21 cellular contexts compared by ENCODE assay signal in genomic region chr15:25678498-25678865, GRCh38.
"Had no signal": no experiment of that assay in that cellular context is flagged by ENCODE, and none has a peak within 500 bp of the region (broad histone marks: within the 10 kb centered on the region; RNA-seq: fewer than 3 reads in every experiment).

No MANE protein-coding gene starts in this region.

- H3K27ac Mint-ChIP-seq: activated naive CD8-positive, alpha-beta T cell treated with anti-CD3 and anti-CD28 coated beads, Interleukin-2, amount 50 U/mL, for 24 hours; dendritic cell treated with granulocyte-macrophage colony-stimulating factor and Interleukin-4, amounts not matched to agents 40 ng/mL and 50 ng/mL, for 4 days; nephron progenitor cell; stimulated activated naive CD8-positive, alpha-beta T cell treated with anti-CD3 and anti-CD28 coated beads, Interleukin-15, amount 100 ng/mL, for 72 hours had no signal

- H3K27ac ChIP-seq: foreskin keratinocyte, hepatocyte, tibial nerve had no signal

- H3K4me3 ChIP-seq: hepatocyte, tibial nerve had no signal

- H2AFZ ChIP-seq: hepatocyte had no signal

- H3K79me2 ChIP-seq: hepatocyte had no signal

- H3K4me1 Mint-ChIP-seq: activated naive CD8-positive, alpha-beta T cell treated with anti-CD3 and anti-CD28 coated beads, Interleukin-2, amount 50 U/mL, for 24 hours; immature natural killer cell; stimulated activated naive CD8-positive, alpha-beta T cell treated with anti-CD3 and anti-CD28 coated beads, Interleukin-15, amount 100 ng/mL, for 72 hours had no signal

- H3K4me2 ChIP-seq: hepatocyte had no signal

- H3K27me3 ChIP-seq: foreskin keratinocyte, hepatocyte, tibial nerve had no signal

- DNase-seq: activated CD8-positive, alpha-beta memory T cell treated with anti-CD3 and anti-CD28 coated beads for 24 hours; activated CD8-positive, alpha-beta memory T cell treated with anti-CD3 and anti-CD28 coated beads, Interleukin-2, amount 50 U/mL, for 4 hours; activated naive CD4-positive, alpha-beta T cell treated with anti-CD3 and anti-CD28 coated beads, Interleukin-2, amount 50 U/mL, for 16 hours; activated naive CD8-positive, alpha-beta T cell treated with anti-CD3 and anti-CD28 coated beads, Interleukin-2, amount 50 U/mL, for 24 hours; activated T-cell treated with anti-CD3 and anti-CD28 coated beads, Interleukin-2, amount 50 U/mL, for 48 hours; effector CD8-positive, alpha-beta T cell; erythroblast; foreskin keratinocyte; immature natural killer cell; left ventricle myocardium superior; mammary epithelial cell; midbrain; nephron progenitor cell; posterior cingulate gyrus; retina; stimulated activated naive CD8-positive, alpha-beta T cell treated with anti-CD3 and anti-CD28 coated beads, Interleukin-15, amount 100 ng/mL, for 72 hours; T-helper 1 cell had no signal

- H3K9me3 Mint-ChIP-seq: activated naive CD8-positive, alpha-beta T cell treated with anti-CD3 and anti-CD28 coated beads, Interleukin-2, amount 50 U/mL, for 24 hours; immature natural killer cell; nephron progenitor cell; stimulated activated naive CD8-positive, alpha-beta T cell treated with anti-CD3 and anti-CD28 coated beads, Interleukin-15, amount 100 ng/mL, for 72 hours had no signal

- H3K27me3 Mint-ChIP-seq: activated naive CD8-positive, alpha-beta T cell treated with anti-CD3 and anti-CD28 coated beads, Interleukin-2, amount 50 U/mL, for 24 hours; brain; dendritic cell treated with granulocyte-macrophage colony-stimulating factor and Interleukin-4, amounts not matched to agents 40 ng/mL and 50 ng/mL, for 4 days; stimulated activated naive CD8-positive, alpha-beta T cell treated with anti-CD3 and anti-CD28 coated beads, Interleukin-15, amount 100 ng/mL, for 72 hours had no signal

- H3K4me3 Mint-ChIP-seq: activated naive CD8-positive, alpha-beta T cell treated with anti-CD3 and anti-CD28 coated beads, Interleukin-2, amount 50 U/mL, for 24 hours; brain; dendritic cell treated with granulocyte-macrophage colony-stimulating factor and Interleukin-4, amounts not matched to agents 40 ng/mL and 50 ng/mL, for 4 days; immature natural killer cell; nephron progenitor cell; stimulated activated naive CD8-positive, alpha-beta T cell treated with anti-CD3 and anti-CD28 coated beads, Interleukin-15, amount 100 ng/mL, for 72 hours had no signal

- H3K36me3 Mint-ChIP-seq: brain had no signal

- ATAC-seq: activated naive CD8-positive, alpha-beta T cell treated with anti-CD3 and anti-CD28 coated beads, Interleukin-2, amount 50 U/mL, for 24 hours; foreskin keratinocyte; left ventricle myocardium superior; stimulated activated naive CD8-positive, alpha-beta T cell treated with anti-CD3 and anti-CD28 coated beads, Interleukin-15, amount 100 ng/mL, for 72 hours had no signal

- H3K4me1 ChIP-seq: foreskin keratinocyte had no signal

- H3K9me3 ChIP-seq: tibial nerve had no signal
